26 cellular contexts compared by ENCODE assay signal in genomic region chr4:124685851-124686250, GRCh38. TPM values are rescaled to one million over a fixed set of nuclear protein-coding genes. Genes with fewer than 3 reads are reported as not detected.
DNase-seq lines count a peak whose midpoint lies in the region; ATAC-seq and TF ChIP-seq lines count a peak whose summit lies in the region.
"Had no signal": no experiment of that assay in that cellular context is flagged by ENCODE, and none has a peak within 500 bp of the region (broad histone marks: within the 10 kb centered on the region; RNA-seq: fewer than 3 reads in every experiment).

No MANE protein-coding gene starts in this region.

- dilution Hi-C loops in mammary epithelial cell (cut with HindIII; ENCODE audit: low sequenced_read_pairs), result no loop called here

- H3K36me3 Mint-ChIP-seq in endothelial cell (ENCODE audit: low read depth, unreplicated experiment), result peaks cover 8% of the 10 kb centered on the region
- H3K36me3 Mint-ChIP-seq: activated naive CD8-positive, alpha-beta T cell treated with anti-CD3 and anti-CD28 coated beads for 36 hours had no signal

- peaks cover 14% of the 10 kb centered on the region for H3K4me1 Mint-ChIP-seq in endothelial cell (ENCODE audit: unreplicated experiment)
- H3K4me1 Mint-ChIP-seq: activated naive CD8-positive, alpha-beta T cell treated with anti-CD3 and anti-CD28 coated beads for 36 hours; central memory CD8-positive, alpha-beta T cell; T-helper 17 cell had no signal

- no peaks in the 10 kb centered on the region for H3K9me3 Mint-ChIP-seq in endothelial cell (ENCODE audit: unreplicated experiment)
- H3K9me3 Mint-ChIP-seq: activated naive CD8-positive, alpha-beta T cell treated with anti-CD3 and anti-CD28 coated beads for 36 hours had no signal

- H3K4me3 ChIP-seq in mammary epithelial cell (replicated peaks in 1 of 3; ENCODE audit: insufficient read depth in 1 of 3, low read depth in 2 of 3, low read length in 3 of 3), result no peak overlapping the region
- no peak overlapping the region for H3K4me3 ChIP-seq in breast epithelium
- no peak overlapping the region for H3K4me3 ChIP-seq in mesodermal cell (ENCODE audit: extremely low read depth, insufficient read depth, low read length, poor library complexity, severe bottlenecking)
- H3K4me3 ChIP-seq: ascending aorta, lower lobe of right lung had no signal

- peak overlapping the region; percentile 66 for H2AFZ ChIP-seq in mammary epithelial cell (ENCODE audit: low read depth, low read length)

- no peak overlapping the region for H3K4me3 Mint-ChIP-seq in endothelial cell (ENCODE audit: unreplicated experiment)
- H3K4me3 Mint-ChIP-seq: activated naive CD8-positive, alpha-beta T cell treated with anti-CD3 and anti-CD28 coated beads for 36 hours; central memory CD8-positive, alpha-beta T cell; T-helper 17 cell had no signal

- no peak for ATAC-seq in HG02840 (IDR thresholded peaks at IDR 0.05; ENCODE audit: low FRiP score, unreplicated experiment)
- ATAC-seq: lower lobe of right lung, T-helper 17 cell had no signal

- no peaks in the 10 kb centered on the region for H4K20me1 ChIP-seq in mammary epithelial cell (ENCODE audit: insufficient read depth, low read length)

- peaks cover 2% of the 10 kb centered on the region for H3K36me3 ChIP-seq in mammary epithelial cell (ENCODE audit: insufficient read depth, low read length)
- no peaks in the 10 kb centered on the region for H3K36me3 ChIP-seq in breast epithelium
- peaks cover 31% of the 10 kb centered on the region for H3K36me3 ChIP-seq in mesodermal cell (ENCODE audit: control insufficient read depth, insufficient read depth, low read length)
- H3K36me3 ChIP-seq: ascending aorta, lower lobe of right lung had no signal

- H3K27me3 ChIP-seq in mammary epithelial cell (ENCODE audit: insufficient read depth, low read length) (no peaks in the 10 kb centered on the region), breast epithelium (no peaks in the 10 kb centered on the region)
- H3K27me3 ChIP-seq: ascending aorta had no signal

- no peak overlapping the region for H3K9ac ChIP-seq in mammary epithelial cell (ENCODE audit: insufficient read depth, low read length)
- H3K9ac ChIP-seq: SK-N-SH had no signal

- H3K27ac ChIP-seq in mammary epithelial cell (ENCODE audit: insufficient read depth, low read depth, low read length) (peak overlapping the region; percentile 76), breast epithelium (no peak overlapping the region), mesodermal cell (ENCODE audit: low read depth, low read length, severe bottlenecking) (peak overlapping the region; percentile 70)
- H3K27ac ChIP-seq: 22Rv1, ascending aorta, lower lobe of right lung had no signal

- H3K9me3 ChIP-seq in mammary epithelial cell (replicated peaks; ENCODE audit: insufficient read depth, low read length) (no peaks in the 10 kb centered on the region), breast epithelium (no peaks in the 10 kb centered on the region), mesodermal cell (ENCODE audit: control insufficient read depth, low read length) (no peaks in the 10 kb centered on the region)
- H3K9me3 ChIP-seq: ascending aorta, lower lobe of right lung, SK-N-SH had no signal

- no TSS peak for BruUV-seq in mammary epithelial cell (replicated peaks; lab: Mats Ljungman, UMichigan)

- peak; percentile 9 for DNase-seq in mammary epithelial cell
- DNase-seq in breast epithelium (ENCODE audit: low spot score in 2 of 2), result no peak
- no peak for DNase-seq in endothelial cell (ENCODE audit: low spot score)
- no peak for DNase-seq in GM10248 (ENCODE audit: extremely low spot score)
- DNase-seq in glomerular visceral epithelial cell (ENCODE audit: extremely low spot score), result no peak
- DNase-seq in NCI-H2227 (lab: John Stamatoyannopoulos, UW; ENCODE audit: unreplicated experiment), result no peak
- DNase-seq: activated CD8-positive, alpha-beta memory T cell treated with anti-CD3 and anti-CD28 coated beads for 24 hours; activated effector memory CD4-positive, alpha-beta T cell treated with anti-CD3 and anti-CD28 coated beads, Interleukin-2, amount 50 U/mL, for 16 hours; activated naive CD8-positive, alpha-beta T cell treated with anti-CD3 and anti-CD28 coated beads for 36 hours; dermis blood vessel endothelial cell; HCEC 1CT; KG1; lower lobe of right lung; NCI-H1417 treated with DMSO at 0.1 percent for 48 hours; NCI-H446 treated with DMSO at 0.1 percent for 48 hours; NCI-H82; RPMI8226; stimulated activated naive CD4-positive, alpha-beta T cell; T-helper 17 cell had no signal

- POLR2A ChIA-PET in GM10248 (lab: Yijun Ruan, JAX), result no interaction called here

- peak overlapping the region; percentile 73 for H3K4me2 ChIP-seq in mammary epithelial cell (ENCODE audit: insufficient read depth, low read depth, low read length)
- H3K4me2 ChIP-seq: SK-N-SH had no signal

- intact Hi-C loops in mammary epithelial cell (cut with micrococcal nuclease) (no loop called here), breast epithelium (cut with DNase I; ENCODE audit: low total_unique reads) (no loop called here)

- H3K27me3 Mint-ChIP-seq in endothelial cell (ENCODE audit: unreplicated experiment), result peaks cover 2% of the 10 kb centered on the region
- H3K27me3 Mint-ChIP-seq: activated naive CD8-positive, alpha-beta T cell treated with anti-CD3 and anti-CD28 coated beads for 36 hours; central memory CD8-positive, alpha-beta T cell; progenitor cell of endocrine pancreas; T-helper 17 cell had no signal

- peaks cover 74% of the 10 kb centered on the region for H3K79me2 ChIP-seq in mammary epithelial cell (ENCODE audit: insufficient read depth, low read length)

- in situ Hi-C loops in mammary epithelial cell (cut with MboI; ENCODE audit: low sequenced_read_pairs in 2 of 2), result no loop called here

- TF ChIP-seq CTCF in mammary epithelial cell (conservative IDR thresholded peaks at IDR 0.05 in 1 of 2, IDR thresholded peaks at IDR 0.05 in 1 of 2; ENCODE audit: extremely low read depth in 1 of 2, insufficient read depth in 1 of 2, low read depth in 1 of 2, low read length in 2 of 2) (no peak), breast epithelium (IDR thresholded peaks at IDR 0.05) (no peak), endothelial cell (IDR thresholded peaks at IDR 0.05; ENCODE audit: unreplicated experiment) (no peak), GM10248 (IDR thresholded peaks at IDR 0.05; ENCODE audit: control extremely low read depth, extremely low read depth, low read depth, missing control alignments) (no peak)

- TF ChIP-seq POLR2A in breast epithelium (IDR thresholded peaks at IDR 0.05), result no peak

- peaks cover 22% of the 10 kb centered on the region for H3K4me1 ChIP-seq in mammary epithelial cell (ENCODE audit: insufficient read depth, low read length)
- H3K4me1 ChIP-seq in breast epithelium, result no peaks in the 10 kb centered on the region
- peaks cover 7% of the 10 kb centered on the region for H3K4me1 ChIP-seq in mesodermal cell (ENCODE audit: control insufficient read depth, insufficient read depth, low read length, poor library complexity, severe bottlenecking)
- H3K4me1 ChIP-seq: lower lobe of right lung had no signal

- CTCF ChIA-PET in mammary epithelial cell (lab: Charles Lee; ENCODE audit: low non-redundant PET), result no interaction called here
- CTCF ChIA-PET in GM10248 (lab: Yijun Ruan, JAX), result interaction anchor here (1.2 kb wide), 1 partner anchor 16 kb away, joined by 4 read pairs; no protein-coding TSS in a partner anchor

- H3K27ac Mint-ChIP-seq in endothelial cell (ENCODE audit: unreplicated experiment), result peak overlapping the region; percentile 72
- H3K27ac Mint-ChIP-seq: activated naive CD8-positive, alpha-beta T cell treated with anti-CD3 and anti-CD28 coated beads for 36 hours; T-helper 17 cell had no signal

RNA-seq across cellular contexts. Expression of gene ANKRD50, which starts 26.7 kb away (rescaled TPM):
- total RNA-seq in mammary epithelial cell (10 to 100 TPM; 21.6 to 34.3 TPM), breast epithelium (10 to 100 TPM; 14.6 to 35.0 (median 19.3) TPM), endothelial cell (ENCODE audit: unreplicated experiment) (39.1 TPM)
- polyA plus RNA-seq in mammary epithelial cell, result 7.3 TPM
- polyA minus RNA-seq in mammary epithelial cell, result 32.4 TPM
- 24.7 TPM for polyA plus RNA-seq in mesodermal cell (2013, experiment 1 of 2)
- 22.0 TPM for polyA plus RNA-seq in mesodermal cell (2013, experiment 2 of 2)

Comparison
In these comparisons a context has a peak if more than half of its experiments do, and no peak if none do; other contexts are left out.
1. H3K27ac ChIP-seq: peak in mammary epithelial cell (single experiment) and mesodermal cell (single experiment); none in breast epithelium (0 of 2).